In the genomic region with DNA sequence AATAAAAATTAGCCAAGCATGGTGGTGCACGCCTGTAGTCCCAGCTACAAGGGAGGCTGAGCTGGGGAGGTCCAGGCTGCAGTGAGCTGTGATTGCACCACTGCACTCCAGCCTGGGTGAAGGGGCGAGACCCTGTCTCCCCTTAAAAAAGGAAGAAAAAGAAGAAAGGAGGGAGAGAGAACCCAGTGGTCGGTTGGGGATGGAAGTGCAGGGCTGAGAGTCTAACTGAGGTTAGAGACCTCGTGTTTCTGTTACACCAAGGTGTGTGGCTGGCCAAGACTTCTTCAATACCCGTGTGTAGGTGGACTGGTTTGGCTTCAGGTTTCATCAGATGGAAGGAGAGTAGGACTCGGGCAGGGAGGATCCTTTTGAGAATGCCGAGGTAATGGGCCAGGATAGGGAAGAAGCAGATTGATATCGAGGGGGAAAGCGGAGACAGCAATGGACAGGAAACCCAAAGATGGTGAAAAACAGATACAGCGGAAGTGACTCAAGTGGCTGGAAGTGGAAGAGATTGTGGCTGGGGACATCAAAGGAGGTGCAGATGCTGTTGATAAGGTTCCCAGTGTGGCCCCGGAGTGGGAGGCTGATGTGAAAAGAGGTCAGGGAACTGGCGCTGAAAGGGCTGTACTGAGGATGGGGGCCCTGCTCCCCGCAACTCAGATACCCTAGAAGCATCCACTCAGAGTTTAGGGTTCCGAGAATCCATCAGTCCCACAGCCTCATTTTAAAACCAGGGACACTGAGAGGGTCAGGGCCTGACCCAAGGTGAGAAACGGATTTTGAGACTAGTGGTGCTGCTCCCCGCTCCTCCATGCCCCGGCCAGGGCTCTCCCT, we compare ENCODE assay signal across 8 cellular contexts. TPM values are rescaled to one million over a fixed set of nuclear protein-coding genes. Genes with fewer than 3 reads are reported as not detected.
A peak's percentile ranks its signal among the peaks of the same experiment; 100 is the strongest.
DNase-seq lines count a peak whose midpoint lies in the region; ATAC-seq and TF ChIP-seq lines count a peak whose summit lies in the region.

No MANE protein-coding gene starts in this region.

- DNase-seq in NB4 (ENCODE audit: low read depth) (peak; percentile 78), activated T-cell treated with anti-CD3 and anti-CD28 coated beads for 4 hours (peak; percentile 44), left lung (no peak), NCI-H146 (lab: John Stamatoyannopoulos, UW) (no peak), KG1 (lab: John Stamatoyannopoulos, UW) (no peak), adrenal gland (no peak), midbrain (lab: John Stamatoyannopoulos, UW) (no peak)
- peak; percentile 31 to 49 for DNase-seq in stimulated activated CD8-positive, alpha-beta memory T cell treated with anti-CD3 and anti-CD28 coated beads, Interleukin-7, amount 100 ng/mL, for 4 hours (ENCODE audit: low read depth in 2 of 2)

- H3K4me1 ChIP-seq in left lung, result peaks cover 13 to 32% of the 10 kb centered on the region in 2 donors
- peaks cover 10 to 28% of the 10 kb centered on the region in 2 donors for H3K4me1 ChIP-seq in adrenal gland (replicated peaks in 1 of 2)

- H3K9me3 ChIP-seq in left lung (no peaks in the 10 kb centered on the region), adrenal gland (replicated peaks in 1 of 3) (no peaks in the 10 kb centered on the region)

- H3K4me3 ChIP-seq in NB4 (ENCODE audit: low read depth, low read length) (no peak overlapping the region), left lung (peak overlapping the region; percentile 42 to 43), adrenal gland (peak overlapping the region in 1 of 4 donors; percentile 58)

- H3K27ac ChIP-seq in left lung, result peak overlapping the region in 1 of 2 donors; percentile 28
- H3K27ac ChIP-seq in adrenal gland, result peak overlapping the region in 1 of 5 donors; percentile 66

- H3K27me3 ChIP-seq in left lung (peaks cover 0 to 41% of the 10 kb centered on the region in 2 donors), adrenal gland (no peaks in the 10 kb centered on the region)

- TF ChIP-seq CTCF in NB4 (IDR thresholded peaks at IDR 0.05; ENCODE audit: low read depth, low read length) (no peak), left lung (IDR thresholded peaks at IDR 0.05) (no peak), adrenal gland (IDR thresholded peaks at IDR 0.05) (no peak)

- TF ChIP-seq POLR2A in NB4 (IDR thresholded peaks at IDR 0.05; ENCODE audit: extremely low read depth, insufficient read length) (no peak), adrenal gland (IDR thresholded peaks at IDR 0.05) (no peak)

- ATAC-seq in left lung, result no peak

- intact Hi-C loops in left lung (cut with DNase I) (no loop called here), adrenal gland (cut with DNase I) (no loop called here)

- H3K36me3 ChIP-seq in left lung, result no peaks in the 10 kb centered on the region
- no peaks in the 10 kb centered on the region for H3K36me3 ChIP-seq in adrenal gland (replicated peaks in 1 of 2)

- WGBS in adrenal gland, 4 donors, result 57 to 67% (median 63%) methylated on average over 15 to 17 of the region's 17 CpGs

RNA-seq across cellular contexts. Expression of gene UBXN10, which starts 0.7 kb away (rescaled TPM):
- 1 to 10 TPM; 1.8 to 4.7 TPM for total RNA-seq in left lung
- total RNA-seq in adrenal gland, result 1 to 10 TPM in 7 of 8 donors, under 1 TPM in 1; 0.84 to 2.6 (median 1.8) TPM
- polyA plus RNA-seq in adrenal gland, result 1 to 10 TPM in 1 of 3 donors, under 1 TPM in 2; 0.64 to 1.7 (median 0.91) TPM

RNA-seq across cellular contexts. Expression of gene PLA2G2C, which starts 1.1 kb away (rescaled TPM):
- not detected for total RNA-seq in left lung
- total RNA-seq in adrenal gland, result under 1 TPM in 4 of 8 donors, not detected in 4; 0.11 to 0.39 (median 0.13) TPM
- polyA plus RNA-seq in adrenal gland, result under 1 TPM in 2 of 3 donors, not detected in 1; 0.07 to 0.08 TPM

RNA-seq across cellular contexts. Expression of gene PLA2G2F, which starts 46.1 kb away (rescaled TPM):
- total RNA-seq in left lung (not detected), adrenal gland (not detected)
- under 1 TPM in 1 of 3 donors, not detected in 2; 0.08 TPM for polyA plus RNA-seq in adrenal gland

Comparison
In these comparisons a context has a peak if more than half of its experiments do, and no peak if none do; other contexts are left out.
1. DNase-seq: peak in NB4 (single experiment), activated T-cell treated with anti-CD3 and anti-CD28 coated beads for 4 hours (single experiment) and stimulated activated CD8-positive, alpha-beta memory T cell treated with anti-CD3 and anti-CD28 coated beads, Interleukin-7, amount 100 ng/mL, for 4 hours (2 of 2); none in left lung (0 of 2), NCI-H146 (single experiment), KG1 (single experiment), adrenal gland (0 of 7) and midbrain (single experiment).